ENCODE assay signal across 19 cellular contexts in the genomic region with DNA sequence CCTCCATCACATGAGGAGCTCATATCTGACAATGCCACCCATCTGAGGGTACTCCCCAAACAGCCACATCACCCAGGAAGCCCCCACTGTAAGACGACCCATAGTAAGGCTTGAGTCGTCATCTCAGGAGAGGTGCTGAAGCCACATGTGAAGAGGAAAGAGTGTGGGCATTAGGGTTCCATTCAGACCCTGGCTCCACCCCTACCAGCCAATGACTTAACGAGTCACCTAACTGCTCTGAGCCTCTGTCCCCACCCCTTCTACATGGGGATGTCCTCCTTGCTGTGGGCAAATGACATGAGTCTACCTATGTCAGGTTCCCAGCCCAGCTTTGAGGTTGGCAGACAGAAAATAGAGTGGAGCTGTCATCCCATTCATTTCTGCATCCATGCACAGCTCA. TPM values are rescaled to one million over a fixed set of nuclear protein-coding genes. Genes with fewer than 3 reads are reported as not detected.
DNase-seq lines count a peak whose midpoint lies in the region; ATAC-seq and TF ChIP-seq lines count a peak whose summit lies in the region.
"Had no signal": no experiment of that assay in that cellular context is flagged by ENCODE, and none has a peak within 500 bp of the region (broad histone marks: within the 10 kb centered on the region; RNA-seq: fewer than 3 reads in every experiment).

No MANE protein-coding gene starts in this region.

- H3K9me2 ChIP-seq in hepatocyte (replicated peaks; ENCODE audit: insufficient read depth) = no peaks in the 10 kb centered on the region

- no peaks in the 10 kb centered on the region for H4K20me1 ChIP-seq in hepatocyte (ENCODE audit: insufficient read depth, poor library complexity, severe bottlenecking)

- DNase-seq in activated CD4-positive, alpha-beta T cell treated with anti-CD3 and anti-CD28 coated beads for 36 hours = no peak
- no peak for DNase-seq in activated CD4-positive, alpha-beta T cell treated with anti-CD3 and anti-CD28 coated beads for 4 hours
- DNase-seq in stimulated activated naive CD8-positive, alpha-beta T cell treated with anti-CD3 and anti-CD28 coated beads, Interleukin-15, Interleukin-2, amounts not matched to agents 100 U/mL and 50 U/mL, for 24 hours = no peak
- DNase-seq in stimulated activated naive CD8-positive, alpha-beta T cell treated with anti-CD3 and anti-CD28 coated beads, Interleukin-15, amount 100 ng/mL, for 72 hours = no peak
- DNase-seq in hepatocyte (ENCODE audit: low spot score) (peak; percentile 55), vagina (ENCODE audit: extremely low spot score in 2 of 2) (peak; percentile 40 to 79), Caco-2 (no peak)
- DNase-seq: 8988T; BE2C; CD4-positive, alpha-beta T cell; HCEC 1CT; MG63; NCI-H1092; NCI-H1436 treated with DMSO at 0.1 percent for 48 hours; NCI-H2029; NCI-H526; SJCRH30 had no signal

- intact Hi-C loops in activated CD4-positive, alpha-beta T cell treated with anti-CD3 and anti-CD28 coated beads for 36 hours (cut with DNase I, micrococcal nuclease) = no loop called here
- intact Hi-C loops in vagina (cut with DNase I) (loop anchor here (10.0 kb wide), 1 partner anchor 153 kb away; no protein-coding TSS in a partner anchor), Caco-2 (cut with micrococcal nuclease; ENCODE audit: unreplicated experiment) (no loop called here)

- H3K4me3 Mint-ChIP-seq in activated CD4-positive, alpha-beta T cell treated with anti-CD3 and anti-CD28 coated beads for 36 hours = no peak overlapping the region
- no peak overlapping the region for H3K4me3 Mint-ChIP-seq in stimulated activated naive CD8-positive, alpha-beta T cell treated with anti-CD3 and anti-CD28 coated beads, Interleukin-15, amount 100 ng/mL, for 72 hours
- H3K4me3 Mint-ChIP-seq in Caco-2 (ENCODE audit: unreplicated experiment) = no peak overlapping the region
- H3K4me3 Mint-ChIP-seq: CD4-positive, alpha-beta T cell had no signal

- no peaks in the 10 kb centered on the region for H3K79me2 ChIP-seq in hepatocyte

- H3K4me1 Mint-ChIP-seq in activated CD4-positive, alpha-beta T cell treated with anti-CD3 and anti-CD28 coated beads for 36 hours = no peaks in the 10 kb centered on the region
- H3K4me1 Mint-ChIP-seq in stimulated activated naive CD8-positive, alpha-beta T cell treated with anti-CD3 and anti-CD28 coated beads, Interleukin-15, amount 100 ng/mL, for 72 hours = no peaks in the 10 kb centered on the region
- no peaks in the 10 kb centered on the region for H3K4me1 Mint-ChIP-seq in Caco-2 (ENCODE audit: low read depth, unreplicated experiment)

- 68% methylated on average over 3 of the region's 3 CpGs for WGBS in hepatocyte (ENCODE audit: low lambda C conversion rate, missing lambda C conversion rate)

- H3K27ac Mint-ChIP-seq in activated CD4-positive, alpha-beta T cell treated with anti-CD3 and anti-CD28 coated beads for 36 hours = no peak overlapping the region
- no peak overlapping the region for H3K27ac Mint-ChIP-seq in stimulated activated naive CD8-positive, alpha-beta T cell treated with anti-CD3 and anti-CD28 coated beads, Interleukin-15, amount 100 ng/mL, for 72 hours
- no peak overlapping the region for H3K27ac Mint-ChIP-seq in Caco-2 (ENCODE audit: unreplicated experiment)
- H3K27ac Mint-ChIP-seq: CD4-positive, alpha-beta T cell had no signal

- no peak overlapping the region for H3K4me2 ChIP-seq in hepatocyte

- no peak overlapping the region for H3K4me3 ChIP-seq in hepatocyte
- no peak overlapping the region for H3K4me3 ChIP-seq in vagina
- no peak overlapping the region for H3K4me3 ChIP-seq in Caco-2 (ENCODE audit: low read depth, low read length)
- H3K4me3 ChIP-seq: MG63, SJCRH30 had no signal

- H3K27me3 ChIP-seq in hepatocyte (no peaks in the 10 kb centered on the region), vagina (no peaks in the 10 kb centered on the region), Caco-2 (replicated peaks; ENCODE audit: control insufficient read depth, insufficient read depth, low read length) (no peaks in the 10 kb centered on the region)
- H3K27me3 ChIP-seq: BE2C, MG63, SJCRH30 had no signal

- POLR2A ChIA-PET in activated CD4-positive, alpha-beta T cell treated with anti-CD3 and anti-CD28 coated beads for 36 hours (lab: Charles Lee) = no interaction called here
- POLR2A ChIA-PET in Caco-2 (lab: Charles Lee) = no interaction called here

- H3K4me1 ChIP-seq in hepatocyte (ENCODE audit: insufficient read depth) = peaks cover 20% of the 10 kb centered on the region
- no peaks in the 10 kb centered on the region for H3K4me1 ChIP-seq in vagina
- no peaks in the 10 kb centered on the region for H3K4me1 ChIP-seq in Caco-2
- H3K4me1 ChIP-seq: BE2C, SJCRH30 had no signal

- no peak for TF ChIP-seq POLR2A in vagina (IDR thresholded peaks at IDR 0.05)

- peaks cover 9% of the 10 kb centered on the region for H3K9me3 Mint-ChIP-seq in activated CD4-positive, alpha-beta T cell treated with anti-CD3 and anti-CD28 coated beads for 36 hours (ENCODE audit: low read depth)
- peaks cover 21 to 27% of the 10 kb centered on the region in 2 donors for H3K9me3 Mint-ChIP-seq in stimulated activated naive CD8-positive, alpha-beta T cell treated with anti-CD3 and anti-CD28 coated beads, Interleukin-15, amount 100 ng/mL, for 72 hours
- H3K9me3 Mint-ChIP-seq in Caco-2 (ENCODE audit: unreplicated experiment) = peaks cover 23% of the 10 kb centered on the region

- H3K36me3 ChIP-seq in hepatocyte (replicated peaks; ENCODE audit: insufficient read depth, low read depth) (no peaks in the 10 kb centered on the region), vagina (no peaks in the 10 kb centered on the region), Caco-2 (ENCODE audit: control insufficient read depth, insufficient read depth, low read length) (no peaks in the 10 kb centered on the region)
- H3K36me3 ChIP-seq: BE2C, MG63, SJCRH30 had no signal

- BruUV-seq in Caco-2 (replicated peaks; lab: Mats Ljungman, UMichigan) = no TSS peak

- CTCF ChIA-PET in activated CD4-positive, alpha-beta T cell treated with anti-CD3 and anti-CD28 coated beads for 36 hours (lab: Charles Lee) = interaction anchor here (0.6 kb wide), 1 partner anchor 220 kb away, joined by 3 read pairs; no protein-coding TSS in a partner anchor
- CTCF ChIA-PET in Caco-2 (lab: Charles Lee) = no interaction called here

- no peak overlapping the region for H2AFZ ChIP-seq in hepatocyte

- H3K27me3 Mint-ChIP-seq in activated CD4-positive, alpha-beta T cell treated with anti-CD3 and anti-CD28 coated beads for 36 hours = peaks cover 9% of the 10 kb centered on the region
- H3K27me3 Mint-ChIP-seq in stimulated activated naive CD8-positive, alpha-beta T cell treated with anti-CD3 and anti-CD28 coated beads, Interleukin-15, amount 100 ng/mL, for 72 hours = peaks cover 34% of the 10 kb centered on the region
- H3K27me3 Mint-ChIP-seq in Caco-2 (ENCODE audit: insufficient read depth, unreplicated experiment) = no peaks in the 10 kb centered on the region

- H3K9me3 ChIP-seq in hepatocyte (ENCODE audit: low read depth) (no peaks in the 10 kb centered on the region), vagina (no peaks in the 10 kb centered on the region), Caco-2 (peaks cover 19% of the 10 kb centered on the region)
- H3K9me3 ChIP-seq: BE2C, MG63, SJCRH30 had no signal

- no peaks in the 10 kb centered on the region for H3K36me3 Mint-ChIP-seq in activated CD4-positive, alpha-beta T cell treated with anti-CD3 and anti-CD28 coated beads for 36 hours (ENCODE audit: low read depth)
- H3K36me3 Mint-ChIP-seq in Caco-2 (ENCODE audit: insufficient read depth, unreplicated experiment) = no peaks in the 10 kb centered on the region

- TF ChIP-seq CTCF in hepatocyte (IDR thresholded peaks at IDR 0.05; ENCODE audit: poor library complexity) (no peak), vagina (IDR thresholded peaks at IDR 0.05) (no peak), Caco-2 (IDR thresholded peaks at IDR 0.05; ENCODE audit: insufficient read depth in 1 of 2, low read depth in 1 of 2, low read length in 1 of 2, severe bottlenecking in 1 of 2, unreplicated experiment in 1 of 2) (no peak)

- H3K27ac ChIP-seq in hepatocyte = peak overlapping the region; percentile 99
- no peak overlapping the region for H3K27ac ChIP-seq in vagina
- H3K27ac ChIP-seq: SJCRH30 had no signal

- ATAC-seq in activated CD4-positive, alpha-beta T cell treated with anti-CD3 and anti-CD28 coated beads for 36 hours = peak; percentile 47
- peak; percentile 40 for ATAC-seq in stimulated activated naive CD8-positive, alpha-beta T cell treated with anti-CD3 and anti-CD28 coated beads, Interleukin-15, Interleukin-2, amounts not matched to agents 100 U/mL and 50 U/mL, for 24 hours
- no peak for ATAC-seq in stimulated activated naive CD8-positive, alpha-beta T cell treated with anti-CD3 and anti-CD28 coated beads, Interleukin-15, amount 100 ng/mL, for 72 hours
- no peak for ATAC-seq in GM19397 (IDR thresholded peaks at IDR 0.05; ENCODE audit: unreplicated experiment)
- ATAC-seq: Panc1 had no signal

RNA-seq across cellular contexts. Expression of a gene that starts 46.3 kb away (rescaled TPM):
- total RNA-seq in activated CD4-positive, alpha-beta T cell treated with anti-CD3 and anti-CD28 coated beads for 36 hours = not detected
- 3.7 and 4.9 TPM in 2 replicates for total RNA-seq in hepatocyte
- 9.9 and 12.9 TPM in 2 replicates for polyA plus RNA-seq in hepatocyte
- not detected for total RNA-seq in vagina
- not detected in 2 replicates for total RNA-seq in Caco-2 (2022)
- total RNA-seq: CD4-positive, alpha-beta T cell; SJCRH30 had no signal

Comparison
In these comparisons a context has a peak if more than half of its experiments do, and no peak if none do; other contexts are left out.
1. ATAC-seq: peak in activated CD4-positive, alpha-beta T cell treated with anti-CD3 and anti-CD28 coated beads for 36 hours (single experiment) and stimulated activated naive CD8-positive, alpha-beta T cell treated with anti-CD3 and anti-CD28 coated beads, Interleukin-15, Interleukin-2, amounts not matched to agents 100 U/mL and 50 U/mL, for 24 hours (single experiment); none in stimulated activated naive CD8-positive, alpha-beta T cell treated with anti-CD3 and anti-CD28 coated beads, Interleukin-15, amount 100 ng/mL, for 72 hours (single experiment) and GM19397 (single experiment).
2. DNase-seq: peak in hepatocyte (single experiment) and vagina (2 of 2); none in activated CD4-positive, alpha-beta T cell treated with anti-CD3 and anti-CD28 coated beads for 36 hours (single experiment), activated CD4-positive, alpha-beta T cell treated with anti-CD3 and anti-CD28 coated beads for 4 hours (0 of 2), stimulated activated naive CD8-positive, alpha-beta T cell treated with anti-CD3 and anti-CD28 coated beads, Interleukin-15, Interleukin-2, amounts not matched to agents 100 U/mL and 50 U/mL, for 24 hours (single experiment), stimulated activated naive CD8-positive, alpha-beta T cell treated with anti-CD3 and anti-CD28 coated beads, Interleukin-15, amount 100 ng/mL, for 72 hours (0 of 2) and Caco-2 (0 of 2).